In genomic region chr6:65558071-65558470, GRCh38 we compare ENCODE assay signal across 24 cellular contexts.
"Had no signal": no experiment of that assay in that cellular context is flagged by ENCODE, and none has a peak within 500 bp of the region (broad histone marks: within the 10 kb centered on the region; RNA-seq: fewer than 3 reads in every experiment).

No MANE protein-coding gene starts in this region.

- ATAC-seq: esophagus mucosa; gastrocnemius medialis; left lobe of liver; naive thymus-derived CD8-positive, alpha-beta T cell had no signal

- H3K4me3 ChIP-seq: colonic mucosa, gastrocnemius medialis, lung, prostate gland, skin epidermis, spleen, testis, tibial artery, upper lobe of left lung, uterus had no signal

- H3K36me3 ChIP-seq: colonic mucosa, gastrocnemius medialis, prostate gland, spleen, tibial artery, upper lobe of left lung, uterus had no signal

- FAIRE-seq: keratinocyte had no signal

- H3K9me3 ChIP-seq: colonic mucosa, gastrocnemius medialis, prostate gland, testis, tibial artery, upper lobe of left lung, uterus had no signal

- DNase-seq: colonic mucosa; effector CD8-positive, alpha-beta T cell; endodermal cell; foreskin fibroblast; gastrocnemius medialis; head of caudate nucleus; naive thymus-derived CD8-positive, alpha-beta T cell; nephron progenitor cell; nucleus accumbens; right cardiac atrium; spleen; stimulated activated naive CD4-positive, alpha-beta T cell; substantia nigra; testis; tibial artery; uterus had no signal

- H3K4me1 ChIP-seq: colonic mucosa, gastrocnemius medialis, prostate gland, spleen, testis, tibial artery, upper lobe of left lung, uterus had no signal

- H3K27ac ChIP-seq: colonic mucosa, epithelial cell of prostate, gastrocnemius medialis, prostate gland, skin epidermis, spleen, testis, tibial artery, upper lobe of left lung, uterus had no signal

- H3K27me3 ChIP-seq: colonic mucosa, gastrocnemius medialis, spleen, testis, tibial artery, upper lobe of left lung, uterus had no signal
